11 cellular contexts compared by ENCODE assay signal in genomic region chr3:114496874-114497273, GRCh38.
DNase-seq lines count a peak whose midpoint lies in the region; ATAC-seq and TF ChIP-seq lines count a peak whose summit lies in the region.
"Had no signal": no experiment of that assay in that cellular context is flagged by ENCODE, and none has a peak within 500 bp of the region (broad histone marks: within the 10 kb centered on the region; RNA-seq: fewer than 3 reads in every experiment).

No MANE protein-coding gene starts in this region.

- H3K27ac Mint-ChIP-seq in type B pancreatic cell = peak overlapping the region; percentile 2
- H3K27ac Mint-ChIP-seq: WTC11 had no signal

- H3K4me1 ChIP-seq in HEK293 (ENCODE audit: control insufficient read depth, insufficient read depth, low read length) (no peaks in the 10 kb centered on the region), hepatocyte (ENCODE audit: insufficient read depth) (no peaks in the 10 kb centered on the region)

- no peaks in the 10 kb centered on the region for H3K27me3 Mint-ChIP-seq in type B pancreatic cell

- H3K4me3 ChIP-seq in HEK293 (ENCODE audit: low read depth, low read length) (no peak overlapping the region), hepatocyte (no peak overlapping the region)

- H3K9me3 Mint-ChIP-seq in type B pancreatic cell = no peaks in the 10 kb centered on the region
- H3K9me3 Mint-ChIP-seq: neural crest cell, WTC11 had no signal

- no peak overlapping the region for H2AFZ ChIP-seq in hepatocyte

- DNase-seq in astrocyte of the hippocampus (ENCODE audit: low read depth, low spot score) (peak; percentile 12), hepatocyte (ENCODE audit: low spot score) (peak; percentile 27), type B pancreatic cell (ENCODE audit: extremely low spot score, unreplicated experiment) (no peak), NCI-H146 (lab: John Stamatoyannopoulos, UW) (no peak), hippocampal formation (lab: John Stamatoyannopoulos, UW) (no peak)
- DNase-seq: RPMI8226; stimulated activated CD4-positive, alpha-beta T cell treated with anti-CD3 and anti-CD28 coated beads, Interleukin-2, amount 100 ng/mL, for 24 hours had no signal

- WGBS in hepatocyte (ENCODE audit: low lambda C conversion rate, missing lambda C conversion rate) = 57% methylated on average over 2 of the region's 2 CpGs

- H3K9me3 ChIP-seq in HEK293 (ENCODE audit: control insufficient read depth, insufficient read depth, low read depth, low read length) = no peaks in the 10 kb centered on the region
- no peaks in the 10 kb centered on the region for H3K9me3 ChIP-seq in hepatocyte (ENCODE audit: low read depth)

- H3K9me2 ChIP-seq in hepatocyte (replicated peaks; ENCODE audit: insufficient read depth) = no peaks in the 10 kb centered on the region

- peaks cover 8% of the 10 kb centered on the region for H3K4me1 Mint-ChIP-seq in type B pancreatic cell (ENCODE audit: unreplicated experiment)

- TF ChIP-seq CTCF in HEK293 (tag by site-specific recombination; IDR thresholded peaks at IDR 0.05) (no peak), hepatocyte (IDR thresholded peaks at IDR 0.05; ENCODE audit: poor library complexity) (no peak), type B pancreatic cell (conservative IDR thresholded peaks at IDR 0.05) (no peak)

- H3K4me3 Mint-ChIP-seq in type B pancreatic cell = no peak overlapping the region
- H3K4me3 Mint-ChIP-seq: neural crest cell, WTC11 had no signal

- CTCF ChIA-PET in HEK293 (lab: Yijun Ruan, JAX) = interaction anchor here (1.2 kb wide), 1 partner anchor 78 kb away, joined by 3 read pairs; no protein-coding TSS in a partner anchor

- H3K36me3 Mint-ChIP-seq in type B pancreatic cell = no peaks in the 10 kb centered on the region
- H3K36me3 Mint-ChIP-seq: WTC11 had no signal

- no peak for ATAC-seq in GM21360 (IDR thresholded peaks at IDR 0.05; ENCODE audit: unreplicated experiment)
- ATAC-seq: WTC11 had no signal

- POLR2A ChIA-PET in HEK293 (lab: Yijun Ruan, JAX) = no interaction called here

- H3K27ac ChIP-seq in HEK293 (ENCODE audit: extremely low read depth, low read depth, low read length) (no peak overlapping the region), hepatocyte (peak overlapping the region; percentile 2)

- H3K36me3 ChIP-seq in HEK293 (ENCODE audit: control insufficient read depth in 2 of 2, insufficient read depth in 1 of 2, low read length in 2 of 2) (no peaks in the 10 kb centered on the region), hepatocyte (replicated peaks; ENCODE audit: insufficient read depth, low read depth) (no peaks in the 10 kb centered on the region)

- H3K4me2 ChIP-seq in hepatocyte = no peak overlapping the region

- H3K27me3 ChIP-seq in hepatocyte = no peaks in the 10 kb centered on the region

- no peaks in the 10 kb centered on the region for H3K79me2 ChIP-seq in hepatocyte

- H4K20me1 ChIP-seq in hepatocyte (ENCODE audit: insufficient read depth, poor library complexity, severe bottlenecking) = no peaks in the 10 kb centered on the region

TF ChIP-seq in HEK293, 187 proteins besides CTCF, POLR2A, EP300 and RAD21:
- TF ChIP-seq ZFHX2 (tag by site-specific recombination; conservative IDR thresholded peaks at IDR 0.05) (peak; percentile 33; the same call in 1 of the 2 replicates), ZNF138 (tag by site-specific recombination; IDR thresholded peaks at IDR 0.05; ENCODE audit: borderline replicate concordance) (no peak), ZNF580 (tag by site-specific recombination; IDR thresholded peaks at IDR 0.05) (no peak), ZNF292 (tag by site-specific recombination; IDR thresholded peaks at IDR 0.05; ENCODE audit: borderline replicate concordance, low read depth) (no peak), ZBTB6 (tag by site-specific recombination; IDR thresholded peaks at IDR 0.05) (no peak), EGR2 (tag by site-specific recombination; IDR thresholded peaks at IDR 0.05; ENCODE audit: low read depth) (peak; percentile 47), ZNF529 (tag by site-specific recombination; IDR thresholded peaks at IDR 0.05; ENCODE audit: insufficient replicate concordance) (no peak), ZNF747 (tag by site-specific recombination; IDR thresholded peaks at IDR 0.05) (no peak), ZBTB26 (tag by site-specific recombination; optimal IDR thresholded peaks at IDR 0.05) (no peak), ZNF18 (tag by site-specific recombination; IDR thresholded peaks at IDR 0.05) (no peak), ZNF155 (tag by site-specific recombination; IDR thresholded peaks at IDR 0.05) (no peak), BCL11B (tag by site-specific recombination; IDR thresholded peaks at IDR 0.05; ENCODE audit: low read depth) (no peak), ZNF626 (tag by site-specific recombination; IDR thresholded peaks at IDR 0.05) (no peak), ZNF302 (tag by site-specific recombination; IDR thresholded peaks at IDR 0.05; ENCODE audit: low read depth) (no peak), ZNF324 (tag by site-specific recombination; IDR thresholded peaks at IDR 0.05) (no peak), ZBTB21 (tag by site-specific recombination; IDR thresholded peaks at IDR 0.05) (no peak), ZNF398 (tag by site-specific recombination; IDR thresholded peaks at IDR 0.05) (no peak)

Comparison
In these comparisons a context has a peak if more than half of its experiments do, and no peak if none do; other contexts are left out.
1. DNase-seq: peak in astrocyte of the hippocampus (single experiment) and hepatocyte (single experiment); none in type B pancreatic cell (single experiment), NCI-H146 (single experiment) and hippocampal formation (0 of 2).